1 cellular context compared by ENCODE assay signal in genomic region chr1:240498335-240498734, GRCh38.
TF ChIP-seq lines count a peak whose summit lies in the region.

No MANE protein-coding gene starts in this region.

TF ChIP-seq in H1, 55 proteins besides CTCF, POLR2A, EP300 and RAD21 (continued from another document):
- no peak for TF ChIP-seq E2F6 (IDR thresholded peaks at IDR 0.05)
TF ChIP-seq in H1: peak in this region for 0.
